ENCODE assay signal across 8 cellular contexts in genomic region chr3:157614896-157615295, GRCh38.
"Had no signal": no experiment of that assay in that cellular context is flagged by ENCODE, and none has a peak within 500 bp of the region (broad histone marks: within the 10 kb centered on the region; RNA-seq: fewer than 3 reads in every experiment).

No MANE protein-coding gene starts in this region.

- DNase-seq: H9, HCEC 1CT, KBM-7 had no signal

- H2AFZ ChIP-seq: GM23338 had no signal

- H3K27ac ChIP-seq: HL-60 had no signal

- ATAC-seq: GM23338, HepG2 had no signal

- H3K4me3 ChIP-seq: GM23338 had no signal

- FAIRE-seq: H1, H54, HepG2 had no signal

- H3K4me2 ChIP-seq: GM23338 had no signal
